In the genomic region with DNA sequence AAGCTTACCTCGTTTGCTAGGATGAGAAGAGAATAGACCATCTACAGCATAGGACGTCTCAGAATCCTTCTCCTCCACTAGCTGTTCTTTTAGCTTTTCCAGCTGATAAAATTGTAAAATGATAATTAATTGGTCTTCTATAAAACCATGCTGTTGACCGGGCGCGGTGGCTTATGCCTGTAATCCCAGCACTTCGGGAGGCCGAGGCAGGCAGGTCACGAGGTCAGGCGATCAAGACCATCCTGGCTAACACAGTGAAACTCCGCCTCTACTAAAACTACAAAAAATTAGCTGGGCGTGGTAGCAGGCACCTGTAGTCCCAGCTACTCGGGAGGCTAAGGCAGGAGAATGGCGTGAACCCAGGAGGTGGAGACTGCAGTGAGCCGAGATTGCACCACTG, we compare ENCODE assay signal across 4 cellular contexts. TPM values are rescaled to one million over a fixed set of nuclear protein-coding genes. Genes with fewer than 3 reads are reported as not detected.
"Had no signal": no experiment of that assay in that cellular context is flagged by ENCODE, and none has a peak within 500 bp of the region (broad histone marks: within the 10 kb centered on the region; RNA-seq: fewer than 3 reads in every experiment).

No MANE protein-coding gene starts in this region.

RNA-seq across cellular contexts. Expression of a gene that starts 55.1 kb away (rescaled TPM):
- total RNA-seq: naive thymus-derived CD8-positive, alpha-beta T cell; natural killer cell treated with Interleukin-12 subunit alpha and Interleukin-12 subunit beta and Interleukin-15 and Interleukin-18, amount 100 ng/mL, for 72 hours; stomach; temporal lobe had no signal
